Comparison of ENCODE assay signal across 9 cellular contexts in genomic region chr20:43448748-43449535, GRCh38. TPM values are rescaled to one million over a fixed set of nuclear protein-coding genes. Genes with fewer than 3 reads are reported as not detected.
DNase-seq lines count a peak whose midpoint lies in the region; ATAC-seq and TF ChIP-seq lines count a peak whose summit lies in the region.
"Had no signal": no experiment of that assay in that cellular context is flagged by ENCODE, and none has a peak within 500 bp of the region (broad histone marks: within the 10 kb centered on the region; RNA-seq: fewer than 3 reads in every experiment).

No MANE protein-coding gene starts in this region.

- H3K36me3 ChIP-seq in fibroblast of lung (ENCODE audit: control insufficient read depth, insufficient read depth, low read length) (no peaks in the 10 kb centered on the region), neural progenitor cell (no peaks in the 10 kb centered on the region)

- peak; percentile 73 to 76 for ATAC-seq in activated T-cell treated with anti-CD3 and anti-CD28 coated beads, Interleukin-2, amount 50 U/mL, for 4 hours
- no peak for ATAC-seq in HG02973 (IDR thresholded peaks at IDR 0.05; ENCODE audit: unreplicated experiment)
- no peak for ATAC-seq in GM21447 (IDR thresholded peaks at IDR 0.05; ENCODE audit: unreplicated experiment)

- TF ChIP-seq CTCF in HFF-Myc (IDR thresholded peaks at IDR 0.05; ENCODE audit: low read depth, low read length, missing control alignments) (peak; percentile 68), fibroblast of lung (conservative IDR thresholded peaks at IDR 0.05 in 1 of 2, IDR thresholded peaks at IDR 0.05 in 1 of 2; ENCODE audit: low read depth in 1 of 2, low read length in 2 of 2) (peak; percentile 65 to 76), neural progenitor cell (IDR thresholded peaks at IDR 0.05) (peak; percentile 82)

- H3K4me3 Mint-ChIP-seq in activated T-cell treated with anti-CD3 and anti-CD28 coated beads, Interleukin-2, amount 50 U/mL, for 4 hours, result no peak overlapping the region
- no peak overlapping the region for H3K4me3 Mint-ChIP-seq in neural progenitor cell

- no peak overlapping the region for H3K4me3 ChIP-seq in HFF-Myc (replicated peaks; ENCODE audit: low read depth, low read length)
- no peak overlapping the region for H3K4me3 ChIP-seq in fibroblast of lung (replicated peaks in 1 of 4; ENCODE audit: control extremely low read depth in 1 of 4, insufficient read depth in 1 of 4, low read depth in 3 of 4, low read length in 4 of 4)
- H3K4me3 ChIP-seq in neural progenitor cell, result no peak overlapping the region

- H3K4me1 ChIP-seq in fibroblast of lung (ENCODE audit: control insufficient read depth, extremely low read depth, insufficient read depth, low read length) (no peaks in the 10 kb centered on the region), neural progenitor cell (no peaks in the 10 kb centered on the region)

- H3K27me3 ChIP-seq in fibroblast of lung (ENCODE audit: control insufficient read depth, insufficient read depth, low read length) (peaks cover 6% of the 10 kb centered on the region), neural progenitor cell (no peaks in the 10 kb centered on the region)

- H3K9me3 Mint-ChIP-seq in activated T-cell treated with anti-CD3 and anti-CD28 coated beads, Interleukin-2, amount 50 U/mL, for 4 hours, result no peaks in the 10 kb centered on the region
- no peaks in the 10 kb centered on the region for H3K9me3 Mint-ChIP-seq in neural progenitor cell

- H3K79me2 ChIP-seq in fibroblast of lung (ENCODE audit: control insufficient read depth, insufficient read depth, low read length), result no peaks in the 10 kb centered on the region
- H3K79me2 ChIP-seq in neural progenitor cell (ENCODE audit: low read depth), result no peaks in the 10 kb centered on the region

- H3K4me1 Mint-ChIP-seq in activated T-cell treated with anti-CD3 and anti-CD28 coated beads, Interleukin-2, amount 50 U/mL, for 4 hours (ENCODE audit: low read depth), result peaks cover 3% of the 10 kb centered on the region
- H3K4me1 Mint-ChIP-seq in neural progenitor cell, result peaks cover 3% of the 10 kb centered on the region

- no peak overlapping the region for H3K27ac Mint-ChIP-seq in neural progenitor cell

- no peaks in the 10 kb centered on the region for H4K20me1 ChIP-seq in fibroblast of lung (ENCODE audit: control insufficient read depth, extremely low read depth, insufficient read depth, low read length)
- no peaks in the 10 kb centered on the region for H4K20me1 ChIP-seq in neural progenitor cell (ENCODE audit: low read depth)

- H2AFZ ChIP-seq in fibroblast of lung (ENCODE audit: low read length), result no peak overlapping the region
- peak overlapping the region; percentile 72 for H2AFZ ChIP-seq in neural progenitor cell (replicated peaks)

- H3K36me3 Mint-ChIP-seq in activated T-cell treated with anti-CD3 and anti-CD28 coated beads, Interleukin-2, amount 50 U/mL, for 4 hours (ENCODE audit: insufficient read depth), result no peaks in the 10 kb centered on the region
- no peaks in the 10 kb centered on the region for H3K36me3 Mint-ChIP-seq in neural progenitor cell

- peaks cover 28% of the 10 kb centered on the region for H3K27me3 Mint-ChIP-seq in activated T-cell treated with anti-CD3 and anti-CD28 coated beads, Interleukin-2, amount 50 U/mL, for 4 hours (ENCODE audit: low read depth)
- H3K27me3 Mint-ChIP-seq in neural progenitor cell (ENCODE audit: insufficient read depth, low read depth), result peaks cover 4% of the 10 kb centered on the region

- H3K9me3 ChIP-seq in fibroblast of lung (ENCODE audit: control insufficient read depth, insufficient read depth, low read depth, low read length), result no peaks in the 10 kb centered on the region
- H3K9me3 ChIP-seq in neural progenitor cell (ENCODE audit: low read depth), result no peaks in the 10 kb centered on the region

- H3K4me2 ChIP-seq in fibroblast of lung (ENCODE audit: extremely low read depth, insufficient read depth, low read length) (no peak overlapping the region), neural progenitor cell (no peak overlapping the region)

- H3K9ac ChIP-seq in fibroblast of lung (ENCODE audit: insufficient read depth, low read length), result no peak overlapping the region
- H3K9ac ChIP-seq in neural progenitor cell, result no peak overlapping the region

- DNase-seq in COLO668 (lab: John Stamatoyannopoulos, UW; ENCODE audit: unreplicated experiment), result peak; percentile 36
- no peak for DNase-seq in HFF-Myc (ENCODE audit: extremely low read depth, low read depth)
- peak; percentile 8 for DNase-seq in NOMO-1 treated with dmso at 0.1 percent for 144 hours (lab: John Stamatoyannopoulos, UW; ENCODE audit: unreplicated experiment)
- DNase-seq in activated T-cell treated with anti-CD3 and anti-CD28 coated beads, Interleukin-2, amount 50 U/mL, for 4 hours, result peak; percentile 28
- DNase-seq in fibroblast of lung (ENCODE audit: low read depth in 2 of 2), result peak; percentile 25 to 33
- DNase-seq in neural progenitor cell (ENCODE audit: low spot score), result peak; percentile 67
- DNase-seq: right cardiac atrium had no signal

- no peaks in the 10 kb centered on the region for H3F3A ChIP-seq in neural progenitor cell (ENCODE audit: low read depth)

- H3K27ac ChIP-seq in fibroblast of lung (ENCODE audit: insufficient read depth, low read length), result no peak overlapping the region
- no peak overlapping the region for H3K27ac ChIP-seq in neural progenitor cell

RNA-seq across cellular contexts. Expression of gene SRSF6, which starts 8.8 kb away (rescaled TPM):
- total RNA-seq in activated T-cell treated with anti-CD3 and anti-CD28 coated beads, Interleukin-2, amount 50 U/mL, for 4 hours, result 100 to 1,000 TPM; 280 to 299 (median 287) TPM
- total RNA-seq in fibroblast of lung (34.9 and 37.8 TPM in 2 replicates), neural progenitor cell (ENCODE audit: low replicate concordance) (79.6 and 86.1 TPM in 2 replicates)
- 106 and 128 TPM in 2 replicates for polyA plus RNA-seq in fibroblast of lung
- polyA plus RNA-seq in fibroblast of lung (2012), result 79.9 and 103 TPM in 2 replicates
- 8.0 and 21.8 TPM in 2 replicates for polyA minus RNA-seq in fibroblast of lung (ENCODE audit: low replicate concordance)

RNA-seq across cellular contexts. Expression of gene L3MBTL1, which starts 58.6 kb away (rescaled TPM):
- 1 to 10 TPM; 3.9 to 4.0 (median 4.0) TPM for total RNA-seq in activated T-cell treated with anti-CD3 and anti-CD28 coated beads, Interleukin-2, amount 50 U/mL, for 4 hours
- total RNA-seq in fibroblast of lung (6.2 and 10.7 TPM in 2 replicates), neural progenitor cell (ENCODE audit: low replicate concordance) (27.6 and 51.4 TPM in 2 replicates)
- 1.2 and 1.5 TPM in 2 replicates for polyA plus RNA-seq in fibroblast of lung
- polyA plus RNA-seq in fibroblast of lung (2012), result 0.73 and 1.0 TPM in 2 replicates
- 1.3 and 3.1 TPM in 2 replicates for polyA minus RNA-seq in fibroblast of lung (ENCODE audit: low replicate concordance)

Comparison
In these comparisons a context has a peak if more than half of its experiments do, and no peak if none do; other contexts are left out.
1. ATAC-seq: peak in activated T-cell treated with anti-CD3 and anti-CD28 coated beads, Interleukin-2, amount 50 U/mL, for 4 hours (2 of 2); none in HG02973 (single experiment) and GM21447 (single experiment).
2. Peak in every context shown above with its lines, with median percentiles within 50 percentile points of each other: CTCF ChIP-seq.